ENCODE assay signal across 8 cellular contexts in the genomic region with DNA sequence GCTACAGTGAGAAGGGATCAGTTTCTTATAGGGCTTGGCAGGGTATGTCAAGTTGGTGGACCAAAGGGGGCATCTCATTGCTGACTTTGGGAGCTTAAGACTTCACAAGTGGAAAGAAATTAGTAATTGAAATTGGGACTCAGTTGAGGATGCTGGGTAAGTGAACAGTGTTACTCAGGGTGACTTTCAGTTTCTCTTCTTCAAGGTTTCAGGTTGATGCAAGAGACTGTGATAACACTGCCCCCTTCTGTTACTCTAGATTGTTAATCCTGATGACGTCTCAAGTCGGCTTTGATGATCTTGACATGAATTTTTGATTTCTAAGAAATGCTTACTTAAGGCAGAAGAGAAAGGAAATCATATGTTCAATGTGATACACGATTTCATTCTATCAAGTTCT. TPM values are rescaled to one million over a fixed set of nuclear protein-coding genes. Genes with fewer than 3 reads are reported as not detected.
DNase-seq lines count a peak whose midpoint lies in the region; ATAC-seq, FAIRE-seq and TF ChIP-seq lines count a peak whose summit lies in the region.

No MANE protein-coding gene starts in this region.

- H3K36me3 Mint-ChIP-seq in CD4-positive, CD25-positive, alpha-beta regulatory T cell = no peaks in the 10 kb centered on the region

- no peaks in the 10 kb centered on the region for H3K36me3 ChIP-seq in CD4-positive, CD25-positive, alpha-beta regulatory T cell (ENCODE audit: control insufficient read depth, insufficient read depth, low read length)
- H3K36me3 ChIP-seq in keratinocyte (ENCODE audit: control insufficient read depth in 2 of 2, extremely low read depth in 1 of 2, insufficient read depth in 2 of 2, low read length in 2 of 2) = no peaks in the 10 kb centered on the region

- peak overlapping the region; percentile 79 for H2AFZ ChIP-seq in keratinocyte (ENCODE audit: control insufficient read depth, low read length)

- H3K27me3 ChIP-seq in CD4-positive, CD25-positive, alpha-beta regulatory T cell (ENCODE audit: control insufficient read depth, insufficient read depth, low read length) = no peaks in the 10 kb centered on the region
- H3K27me3 ChIP-seq in keratinocyte (ENCODE audit: control insufficient read depth, extremely low read depth, insufficient read depth, low read length) = peaks cover 5% of the 10 kb centered on the region

- peak overlapping the region; percentile 88 for H3K27ac ChIP-seq in CD4-positive, CD25-positive, alpha-beta regulatory T cell (ENCODE audit: insufficient read depth, low read length, poor library complexity, severe bottlenecking)
- H3K27ac ChIP-seq in keratinocyte (ENCODE audit: control insufficient read depth, insufficient read depth, low read length) = no peak overlapping the region

- H3K9me3 ChIP-seq in CD4-positive, CD25-positive, alpha-beta regulatory T cell (ENCODE audit: control insufficient read depth in 2 of 2, low read length in 2 of 2) = no peaks in the 10 kb centered on the region
- H3K9me3 ChIP-seq in keratinocyte (ENCODE audit: control insufficient read depth, low read depth, low read length) = no peaks in the 10 kb centered on the region

- dilution Hi-C loops in keratinocyte (cut with MboI; ENCODE audit: extremely low pct_ligation_motif_present, low sequenced_read_pairs) = no loop called here

- no peak overlapping the region for H3K27ac Mint-ChIP-seq in CD4-positive, CD25-positive, alpha-beta regulatory T cell

- peak overlapping the region; percentile 79 for H3K4me3 ChIP-seq in CD4-positive, CD25-positive, alpha-beta regulatory T cell (ENCODE audit: low read depth, low read length)
- no peak overlapping the region for H3K4me3 ChIP-seq in keratinocyte (ENCODE audit: control insufficient read depth in 2 of 3, extremely low read depth in 1 of 3, insufficient read depth in 2 of 3, low read depth in 1 of 3, low read length in 3 of 3)

- H3K79me2 ChIP-seq in keratinocyte (ENCODE audit: control insufficient read depth, insufficient read depth, low read length) = no peaks in the 10 kb centered on the region

- H3K4me3 Mint-ChIP-seq in CD4-positive, CD25-positive, alpha-beta regulatory T cell = no peak overlapping the region

- TF ChIP-seq CTCF in keratinocyte (optimal IDR thresholded peaks at IDR 0.05 in 1 of 3, IDR thresholded peaks at IDR 0.05 in 1 of 3, conservative IDR thresholded peaks at IDR 0.05 in 1 of 3; ENCODE audit: extremely low read depth in 1 of 3, insufficient read depth in 2 of 3, low read length in 3 of 3) = peak; percentile 27 to 52 (median 43)

- H3K9ac ChIP-seq in keratinocyte (ENCODE audit: control insufficient read depth, extremely low read depth, insufficient read depth, low read length) = no peak overlapping the region

- no peaks in the 10 kb centered on the region for H4K20me1 ChIP-seq in keratinocyte (ENCODE audit: control insufficient read depth, extremely low read depth, insufficient read depth, low read length)

- H3K4me1 Mint-ChIP-seq in CD4-positive, CD25-positive, alpha-beta regulatory T cell = peaks cover 0 to 37% (median 26%) of the 10 kb centered on the region in 4 donors

- H3K9me1 ChIP-seq in keratinocyte (ENCODE audit: control insufficient read depth, extremely low read depth, insufficient read depth, low read length) = no peaks in the 10 kb centered on the region

- peak overlapping the region; percentile 49 for H3K4me2 ChIP-seq in keratinocyte (ENCODE audit: control insufficient read depth, extremely low read depth, insufficient read depth, low read depth, low read length)

- peak; percentile 73 to 75 for ATAC-seq in CD4-positive, CD25-positive, alpha-beta regulatory T cell (ENCODE audit: low read depth in 2 of 2)
- ATAC-seq in GM18508 (IDR thresholded peaks at IDR 0.05; ENCODE audit: insufficient read depth, unreplicated experiment) (peak; percentile 89), HG02870 (IDR thresholded peaks at IDR 0.05; ENCODE audit: unreplicated experiment) (peak; percentile 87)

- H3K9me3 Mint-ChIP-seq in CD4-positive, CD25-positive, alpha-beta regulatory T cell = no peaks in the 10 kb centered on the region

- peak; percentile 83 for FAIRE-seq in keratinocyte (lab: Jason Lieb, UNC)

- no peaks in the 10 kb centered on the region for H3K27me3 Mint-ChIP-seq in CD4-positive, CD25-positive, alpha-beta regulatory T cell

- DNase-seq in CD4-positive, CD25-positive, alpha-beta regulatory T cell = peak; percentile 28 to 95 (median 85)
- DNase-seq in NCI-H460 (ENCODE audit: extremely low read depth, low read depth) (peak; percentile 85), amniotic epithelial cell (ENCODE audit: low read depth) (peak; percentile 94), keratinocyte (ENCODE audit: low read depth, low spot score) (peak; percentile 55), amygdala (lab: John Stamatoyannopoulos, UW) (no peak)
- DNase-seq in activated CD8-positive, alpha-beta memory T cell treated with anti-CD3 and anti-CD28 coated beads, Interleukin-2, amount 50 U/mL, for 48 hours = no peak

- peaks cover 50% of the 10 kb centered on the region for H3K4me1 ChIP-seq in CD4-positive, CD25-positive, alpha-beta regulatory T cell (ENCODE audit: control insufficient read depth, insufficient read depth, low read length, poor library complexity, severe bottlenecking)
- peaks cover 8% of the 10 kb centered on the region for H3K4me1 ChIP-seq in keratinocyte (ENCODE audit: control insufficient read depth, extremely low read depth, insufficient read depth, low read length)

RNA-seq across cellular contexts. Expression of gene KCTD16, which starts 21.3 kb away (rescaled TPM):
- not detected for total RNA-seq in CD4-positive, CD25-positive, alpha-beta regulatory T cell
- polyA plus RNA-seq in CD4-positive, CD25-positive, alpha-beta regulatory T cell = under 1 TPM in 1 of 4 donors, not detected in 3; 0.44 TPM
- 2.0 and 2.8 TPM in 2 replicates for total RNA-seq in NCI-H460 (2014; rRNA removed; shearing (Covaris generic))
- polyA plus RNA-seq in NCI-H460 (2014; cell fraction: nucleus; rRNA removed) = 2.0 and 2.2 TPM in 2 replicates
- 0.02 to 0.08 TPM (median 0.04 TPM) in 3 replicates for polyA plus RNA-seq in keratinocyte
- polyA plus RNA-seq in keratinocyte (2011; ENCODE audit: low read depth) = not detected
- 0.01 and 0.04 TPM in 2 replicates for polyA plus RNA-seq in keratinocyte (2011; cell fraction: cytosol; rRNA removed)
- polyA plus RNA-seq in keratinocyte (2011; cell fraction: nucleus; rRNA removed) = 0.01 and 0.03 TPM in 2 replicates
- polyA plus RNA-seq in keratinocyte (2012; ENCODE audit: low replicate concordance) = 0.03 TPM in 1 of 2 replicates, not detected in the other
- polyA minus RNA-seq in keratinocyte = 0.03 to 0.59 TPM in 2 of 3 replicates, not detected in the other
- polyA minus RNA-seq in keratinocyte (2011; cell fraction: cytosol; rRNA and poly(A)+ RNA removed) = not detected
- polyA minus RNA-seq in keratinocyte (2011; cell fraction: nucleus; rRNA and poly(A)+ RNA removed) = 0.08 and 0.11 TPM in 2 replicates

RNA-seq across cellular contexts. Expression of gene YIPF5, which starts 21.5 kb away (rescaled TPM):
- total RNA-seq in CD4-positive, CD25-positive, alpha-beta regulatory T cell = 45.4 TPM
- 100 to 1,000 TPM in 1 of 4 donors, 10 to 100 TPM in 3; 63.6 to 104 (median 75.8) TPM for polyA plus RNA-seq in CD4-positive, CD25-positive, alpha-beta regulatory T cell
- total RNA-seq in NCI-H460 (2014; rRNA removed; shearing (Covaris generic)) = 43.2 and 46.3 TPM in 2 replicates
- 26.3 and 29.6 TPM in 2 replicates for polyA plus RNA-seq in NCI-H460 (2014; cell fraction: nucleus; rRNA removed)
- 66.3 to 83.9 TPM (median 77.9 TPM) in 3 replicates for polyA plus RNA-seq in keratinocyte
- 10.7 TPM for polyA plus RNA-seq in keratinocyte (2011; ENCODE audit: low read depth)
- 29.4 and 55.1 TPM in 2 replicates for polyA plus RNA-seq in keratinocyte (2011; cell fraction: cytosol; rRNA removed)
- 63.8 and 83.5 TPM in 2 replicates for polyA plus RNA-seq in keratinocyte (2011; cell fraction: nucleus; rRNA removed)
- polyA plus RNA-seq in keratinocyte (2012; ENCODE audit: low replicate concordance) = 37.0 and 52.5 TPM in 2 replicates
- 21.8 to 84.0 TPM (median 67.9 TPM) in 3 replicates for polyA minus RNA-seq in keratinocyte
- polyA minus RNA-seq in keratinocyte (2011; cell fraction: cytosol; rRNA and poly(A)+ RNA removed) = 28.6 TPM
- 27.6 and 63.0 TPM in 2 replicates for polyA minus RNA-seq in keratinocyte (2011; cell fraction: nucleus; rRNA and poly(A)+ RNA removed)

Comparison
In these comparisons a context has a peak if more than half of its experiments do, and no peak if none do; other contexts are left out.
1. DNase-seq: peak in CD4-positive, CD25-positive, alpha-beta regulatory T cell (3 of 3), NCI-H460 (single experiment), amniotic epithelial cell (single experiment) and keratinocyte (single experiment); none in amygdala (0 of 56) and activated CD8-positive, alpha-beta memory T cell treated with anti-CD3 and anti-CD28 coated beads, Interleukin-2, amount 50 U/mL, for 48 hours (single experiment).
2. Peak in every context shown above with its lines, with median percentiles within 50 percentile points of each other: ATAC-seq.